1 cellular context compared by ENCODE assay signal in genomic region chr22:36435516-36436415, GRCh38.
A peak's percentile ranks its signal among the peaks of the same experiment; 100 is the strongest.
TF ChIP-seq lines count a peak whose summit lies in the region.

No MANE protein-coding gene starts in this region.

TF ChIP-seq in K562, 482 proteins besides CTCF, POLR2A, EP300 and RAD21:
- TF ChIP-seq, protein P1, sequence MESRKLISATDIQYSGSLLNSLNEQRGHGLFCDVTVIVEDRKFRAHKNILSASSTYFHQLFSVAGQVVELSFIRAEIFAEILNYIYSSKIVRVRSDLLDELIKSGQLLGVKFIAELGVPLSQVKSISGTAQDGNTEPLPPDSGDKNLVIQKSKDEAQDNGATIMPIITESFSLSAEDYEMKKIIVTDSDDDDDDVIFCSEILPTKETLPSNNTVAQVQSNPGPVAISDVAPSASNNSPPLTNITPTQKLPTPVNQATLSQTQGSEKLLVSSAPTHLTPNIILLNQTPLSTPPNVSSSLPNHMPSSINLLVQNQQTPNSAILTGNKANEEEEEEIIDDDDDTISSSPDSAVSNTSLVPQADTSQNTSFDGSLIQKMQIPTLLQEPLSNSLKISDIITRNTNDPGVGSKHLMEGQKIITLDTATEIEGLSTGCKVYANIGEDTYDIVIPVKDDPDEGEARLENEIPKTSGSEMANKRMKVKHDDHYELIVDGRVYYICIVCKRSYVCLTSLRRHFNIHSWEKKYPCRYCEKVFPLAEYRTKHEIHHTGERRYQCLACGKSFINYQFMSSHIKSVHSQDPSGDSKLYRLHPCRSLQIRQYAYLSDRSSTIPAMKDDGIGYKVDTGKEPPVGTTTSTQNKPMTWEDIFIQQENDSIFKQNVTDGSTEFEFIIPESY (CRISPR knock-in tag; IDR thresholded peaks at IDR 0.05): peak; percentile 91
- no peak for TF ChIP-seq CBFA2T3 (IDR thresholded peaks at IDR 0.05)
- peak; percentile 76; the same call in 1 of the 2 replicates for TF ChIP-seq SMARCA5 (IDR thresholded peaks at IDR 0.05)
- no peak for TF ChIP-seq HDGF (IDR thresholded peaks at IDR 0.05)
- TF ChIP-seq ZFP36 (IDR thresholded peaks at IDR 0.05; ENCODE audit: low read depth, low read length, partially characterized antibody): peak; percentile 86
- peak; percentile 88 for TF ChIP-seq RBM25 (IDR thresholded peaks at IDR 0.05; ENCODE audit: low read depth, low read length, severe bottlenecking)
- peak; percentile 65 to 74; a peak in 3 of 4 replicates for TF ChIP-seq KDM1A (IDR thresholded peaks at IDR 0.05)
- TF ChIP-seq ADNP (tag; IDR thresholded peaks at IDR 0.05): peak; percentile 37; the same call in 1 of the 2 replicates
- 0 out of 4 replicates have a peak, but pooled peaks of 1 of the 2 experiments have one; percentile 6 for TF ChIP-seq RCOR1 (IDR thresholded peaks at IDR 0.05; ENCODE audit: borderline replicate concordance in 1 of 2, low read depth in 2 of 2, low read length in 2 of 2)
- peak; percentile 94 for TF ChIP-seq BCOR (IDR thresholded peaks at IDR 0.05)
TF ChIP-seq in K562: peak in this region for 8.
